Comparison of ENCODE assay signal across 11 cellular contexts in genomic region chr12:19444097-19444496, GRCh38. TPM values are rescaled to one million over a fixed set of nuclear protein-coding genes. Genes with fewer than 3 reads are reported as not detected.
A peak's percentile ranks its signal among the peaks of the same experiment; 100 is the strongest.
DNase-seq lines count a peak whose midpoint lies in the region; ATAC-seq, FAIRE-seq and TF ChIP-seq lines count a peak whose summit lies in the region.
"Had no signal": no experiment of that assay in that cellular context is flagged by ENCODE, and none has a peak within 500 bp of the region (broad histone marks: within the 10 kb centered on the region; RNA-seq: fewer than 3 reads in every experiment).

No MANE protein-coding gene starts in this region.

- H3K27ac ChIP-seq in A549 (no peak overlapping the region), astrocyte (ENCODE audit: low read depth, low read length) (no peak overlapping the region), mesenchymal stem cell (ENCODE audit: low read length, poor library complexity, severe bottlenecking) (no peak overlapping the region)
- H3K27ac ChIP-seq: esophagus muscularis mucosa had no signal

- no peak overlapping the region for H3K4me3 ChIP-seq in A549
- peak overlapping the region; percentile 8 for H3K4me3 ChIP-seq in HFF-Myc (replicated peaks; ENCODE audit: low read depth, low read length)
- H3K4me3 ChIP-seq in astrocyte (ENCODE audit: insufficient read depth, low read depth, low read length) = no peak overlapping the region
- no peak overlapping the region for H3K4me3 ChIP-seq in mesenchymal stem cell (ENCODE audit: insufficient read depth in 1 of 2, low read depth in 1 of 2, low read length in 2 of 2)
- H3K4me3 ChIP-seq: esophagus muscularis mucosa had no signal

- H3K18ac ChIP-seq in mesenchymal stem cell (ENCODE audit: low read depth in 1 of 2, low read length in 2 of 2) = no peak overlapping the region

- peak overlapping the region; percentile 29 for H3K4me3 Mint-ChIP-seq in astrocyte (ENCODE audit: unreplicated experiment)
- H3K4me3 Mint-ChIP-seq: activated naive CD4-positive, alpha-beta T cell treated with anti-CD3 and anti-CD28 coated beads for 36 hours had no signal

- H3K9me3 ChIP-seq in A549 (no peaks in the 10 kb centered on the region), astrocyte (ENCODE audit: insufficient read depth, low read depth, low read length) (no peaks in the 10 kb centered on the region), mesenchymal stem cell (ENCODE audit: control insufficient read depth, low read length) (no peaks in the 10 kb centered on the region)
- H3K9me3 ChIP-seq: esophagus muscularis mucosa had no signal

- no peak overlapping the region for H3K4ac ChIP-seq in mesenchymal stem cell (ENCODE audit: low read depth in 1 of 2, low read length in 2 of 2)

- H2BK120ac ChIP-seq in mesenchymal stem cell (ENCODE audit: low read depth, low read length) = no peak overlapping the region

- H3K36me3 ChIP-seq in astrocyte (ENCODE audit: insufficient read depth, low read length) (no peaks in the 10 kb centered on the region), mesenchymal stem cell (ENCODE audit: control insufficient read depth in 1 of 2, insufficient read depth in 2 of 2, low read depth in 1 of 2, low read length in 2 of 2) (peaks cover 7% of the 10 kb centered on the region in 2 experiments)

- H3K36me3 Mint-ChIP-seq in astrocyte (ENCODE audit: low read depth, unreplicated experiment) = peaks cover 5% of the 10 kb centered on the region

- no peak overlapping the region for H2BK15ac ChIP-seq in mesenchymal stem cell (ENCODE audit: low read depth, poor library complexity, severe bottlenecking)

- peaks cover 18% of the 10 kb centered on the region; the same call in 2 of the 3 replicates for H3K4me1 ChIP-seq in A549
- no peaks in the 10 kb centered on the region for H3K4me1 ChIP-seq in astrocyte (ENCODE audit: insufficient read depth, low read length)
- peaks cover 6% of the 10 kb centered on the region for H3K4me1 ChIP-seq in mesenchymal stem cell (ENCODE audit: control insufficient read depth, insufficient read depth, low read depth, low read length)

- H3K14ac ChIP-seq in mesenchymal stem cell (ENCODE audit: low read length in 2 of 2) = no peak overlapping the region

- no peaks in the 10 kb centered on the region for H3K27me3 ChIP-seq in astrocyte (ENCODE audit: insufficient read depth, low read length)
- no peaks in the 10 kb centered on the region for H3K27me3 ChIP-seq in mesenchymal stem cell (ENCODE audit: control insufficient read depth in 1 of 2, insufficient read depth in 1 of 2, low read length in 2 of 2)
- H3K27me3 ChIP-seq: esophagus muscularis mucosa had no signal

- TF ChIP-seq POLR2A in A549 (IDR thresholded peaks at IDR 0.05; ENCODE audit: low read length) = no peak

- no peak for TF ChIP-seq RAD21 in A549 (conservative IDR thresholded peaks at IDR 0.05 in 1 of 2, IDR thresholded peaks at IDR 0.05 in 1 of 2)

- no peak for TF ChIP-seq CTCF in A549 (IDR thresholded peaks at IDR 0.05)
- TF ChIP-seq CTCF in HFF-Myc (IDR thresholded peaks at IDR 0.05; ENCODE audit: low read depth, low read length, missing control alignments) = no peak
- TF ChIP-seq CTCF in astrocyte (IDR thresholded peaks at IDR 0.05; ENCODE audit: insufficient read depth, low read depth, low read length) = no peak
- no peak for TF ChIP-seq CTCF in GM13977 (IDR thresholded peaks at IDR 0.05; ENCODE audit: extremely low read depth, insufficient read depth, missing control alignments)

- no peaks in the 10 kb centered on the region for H3K27me3 Mint-ChIP-seq in astrocyte (ENCODE audit: low read depth, unreplicated experiment)

- POLR2A ChIA-PET in A549 (lab: Yijun Ruan, JAX) = no interaction called here

- in situ Hi-C loops in GM13977 (cut with MboI; ENCODE audit: low pct_unique_long_range_greater_than_20kb, low sequenced_read_pairs, unreplicated experiment) = no loop called here

- H4K8ac ChIP-seq in mesenchymal stem cell (ENCODE audit: low read length) = no peak overlapping the region

- no peak overlapping the region for H2BK12ac ChIP-seq in mesenchymal stem cell (ENCODE audit: low read length in 2 of 2)

- no peak for TF ChIP-seq EP300 in A549 (IDR thresholded peaks at IDR 0.05)

- H3K9ac ChIP-seq in astrocyte (ENCODE audit: low read length) (no peak overlapping the region), mesenchymal stem cell (ENCODE audit: low read length) (no peak overlapping the region)

- FAIRE-seq in A549 (lab: Jason Lieb, UNC) = no peak
- no peak for FAIRE-seq in astrocyte (lab: Jason Lieb, UNC)

- no peak overlapping the region for H3K27ac Mint-ChIP-seq in astrocyte (ENCODE audit: unreplicated experiment)
- H3K27ac Mint-ChIP-seq: activated naive CD4-positive, alpha-beta T cell treated with anti-CD3 and anti-CD28 coated beads for 36 hours had no signal

- H3K79me2 ChIP-seq in astrocyte (ENCODE audit: insufficient read depth, low read length) = peaks cover 92% of the 10 kb centered on the region

- peaks cover 3% of the 10 kb centered on the region for H3K9me3 Mint-ChIP-seq in astrocyte (ENCODE audit: unreplicated experiment)

- peak overlapping the region; percentile 6; the same call in 2 of the 3 replicates for H3K4me2 ChIP-seq in A549
- H3K4me2 ChIP-seq in astrocyte (ENCODE audit: low read length) = no peak overlapping the region
- H3K4me2 ChIP-seq in mesenchymal stem cell (ENCODE audit: low read length, poor library complexity, severe bottlenecking) = peak overlapping the region; percentile 43

- H2BK5ac ChIP-seq in mesenchymal stem cell (ENCODE audit: low read depth, low read length, poor library complexity, severe bottlenecking) = no peak overlapping the region

- ATAC-seq in A549 = no peak

- peaks cover 77% of the 10 kb centered on the region for H4K20me1 ChIP-seq in astrocyte (ENCODE audit: insufficient read depth, low read length)

- DNase-seq in A549 (ENCODE audit: low read depth in 1 of 2, low spot score in 1 of 2) (no peak), HFF-Myc (ENCODE audit: extremely low read depth, low read depth) (no peak), astrocyte (ENCODE audit: low read depth) (no peak), mesenchymal stem cell (no peak), NCI-H82 treated with DMSO at 0.1 percent for 48 hours (lab: John Stamatoyannopoulos, UW; ENCODE audit: unreplicated experiment) (no peak), NCI-H2227 treated with DMSO at 0.1 percent for 48 hours (lab: John Stamatoyannopoulos, UW) (no peak), GM13977 (ENCODE audit: low spot score) (no peak), NCI-H524 (lab: John Stamatoyannopoulos, UW) (no peak)
- DNase-seq: activated naive CD4-positive, alpha-beta T cell treated with anti-CD3 and anti-CD28 coated beads for 36 hours; NCI-H446 treated with DMSO at 0.1 percent for 48 hours had no signal

- CTCF ChIA-PET in A549 (lab: Yijun Ruan, JAX) = no interaction called here

- H2AFZ ChIP-seq in astrocyte (ENCODE audit: low read depth, low read length) (no peak overlapping the region), mesenchymal stem cell (ENCODE audit: low read depth, low read length) (no peak overlapping the region)

- H4K91ac ChIP-seq in mesenchymal stem cell (ENCODE audit: low read length) = no peak overlapping the region

- H2AK5ac ChIP-seq in mesenchymal stem cell (ENCODE audit: low read length, severe bottlenecking) = no peak overlapping the region

- WGBS in A549 (ENCODE audit: missing lambda C conversion rate) = 77% methylated on average over 3 of the region's 3 CpGs
- 86% methylated on average over 2 of the region's 3 CpGs for WGBS in mesenchymal stem cell

- no peak overlapping the region for H3K23ac ChIP-seq in mesenchymal stem cell (ENCODE audit: low read length in 2 of 2)

- no peaks in the 10 kb centered on the region for H3K79me1 ChIP-seq in mesenchymal stem cell (replicated peaks; ENCODE audit: low read length, poor library complexity, severe bottlenecking)

- peaks cover 4% of the 10 kb centered on the region for H3K4me1 Mint-ChIP-seq in astrocyte (ENCODE audit: low read depth, unreplicated experiment)

TF ChIP-seq in A549, 52 proteins besides CTCF, POLR2A, EP300 and RAD21:
- TF ChIP-seq FOSL2 (IDR thresholded peaks at IDR 0.05) = no peak
- TF ChIP-seq FOSL2 (CRISPR knock-in tag; IDR thresholded peaks at IDR 0.05) = peak; percentile 54; the same call in 1 of the 2 replicates
- TF ChIP-seq TFCP2L1 (CRISPR knock-in tag; IDR thresholded peaks at IDR 0.05) = no peak
- TF ChIP-seq RNF2 (IDR thresholded peaks at IDR 0.05; ENCODE audit: borderline replicate concordance, low read depth) = no peak
- TF ChIP-seq EHF (CRISPR knock-in tag; IDR thresholded peaks at IDR 0.05) = no peak
- TF ChIP-seq EHMT2 (IDR thresholded peaks at IDR 0.05; ENCODE audit: low read depth) = no peak
- TF ChIP-seq ZNF302 (CRISPR knock-in tag; IDR thresholded peaks at IDR 0.05) = no peak
- no peak for TF ChIP-seq HES2 (IDR thresholded peaks at IDR 0.05)
- no peak for TF ChIP-seq FOSB (CRISPR knock-in tag; IDR thresholded peaks at IDR 0.05)

RNA-seq across cellular contexts. Expression of gene AEBP2, which starts 4.8 kb away (rescaled TPM):
- polyA plus RNA-seq in A549 (2011; rRNA removed) = 23.5 and 34.5 TPM in 2 replicates
- polyA plus RNA-seq in A549 (2012; cell fraction: cytosol; rRNA removed) = 7.8 and 9.9 TPM in 2 replicates
- polyA plus RNA-seq in A549 (2012; cell fraction: nucleus; rRNA removed) = 2.6 and 5.3 TPM in 2 replicates
- 27.3 to 28.8 TPM (median 28.0 TPM) in 3 replicates for polyA plus RNA-seq in A549 (2017; fragmentation: RNase III; extraction: RNeasy Plus Mini Kit Qiagen cat#74134 plus additional on column Dnase treatment)
- 21.6 and 22.2 TPM in 2 replicates for polyA minus RNA-seq in A549 (2011; rRNA and poly(A)+ RNA removed)
- total RNA-seq in astrocyte = 39.8 and 41.7 TPM in 2 replicates
- 30.7 TPM for polyA plus RNA-seq in mesenchymal stem cell (2013, experiment 1 of 2)
- 32.7 TPM for polyA plus RNA-seq in mesenchymal stem cell (2013, experiment 2 of 2)
